Comparison of ENCODE assay signal across 1 cellular context in the genomic region with DNA sequence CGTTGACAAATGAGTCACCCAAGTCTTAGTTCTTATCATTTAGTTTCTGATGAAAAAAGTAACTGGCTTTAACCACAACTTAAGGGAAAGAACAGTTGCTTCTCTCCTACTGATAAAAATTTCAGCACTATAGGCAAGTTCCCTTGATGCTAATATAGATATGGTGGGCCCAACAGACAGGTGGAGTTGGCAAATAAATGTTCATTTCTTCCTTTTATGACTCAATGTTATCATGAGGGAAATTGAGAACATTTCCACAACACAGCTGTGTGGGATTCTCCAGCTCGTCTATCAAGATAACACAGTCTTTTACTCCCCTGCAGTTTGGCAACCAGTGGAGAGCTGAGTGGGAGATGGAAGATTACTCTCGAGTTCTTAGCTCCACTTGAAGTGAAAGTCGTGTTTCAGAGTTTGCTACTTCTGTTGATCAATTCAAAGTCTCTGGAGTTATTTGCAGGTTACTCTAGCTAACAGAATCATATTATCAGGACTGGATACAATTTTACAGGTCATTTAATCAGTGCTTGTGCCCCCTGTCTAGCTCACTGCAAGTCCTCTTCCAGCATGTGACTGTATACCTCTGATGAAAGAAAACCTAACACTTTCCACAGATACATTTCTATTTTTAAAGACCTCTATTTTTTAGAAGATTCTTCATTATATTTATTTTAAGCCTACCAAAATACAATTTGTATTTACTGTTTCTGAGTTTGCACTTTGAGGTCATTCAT.
TF ChIP-seq lines count a peak whose summit lies in the region.

No MANE protein-coding gene starts in this region.

TF ChIP-seq in K562, 482 proteins besides CTCF, POLR2A, EP300 and RAD21 (continued from another document and continues in another):
- TF ChIP-seq DPF2 (IDR thresholded peaks at IDR 0.05) (peak; percentile 93), ATF1 (CRISPR knock-in tag; IDR thresholded peaks at IDR 0.05) (no peak), ATF1 (tag; IDR thresholded peaks at IDR 0.05) (peak; percentile 55; the same call in 1 of the 2 replicates), FOXP1 (CRISPR knock-in tag; IDR thresholded peaks at IDR 0.05) (no peak), DACH1 (IDR thresholded peaks at IDR 0.05; ENCODE audit: partially characterized antibody) (peak; percentile 81), GATAD2B (IDR thresholded peaks at IDR 0.05; ENCODE audit: borderline replicate concordance) (peak; percentile 79; the same call in 1 of the 2 replicates), SRSF1 (IDR thresholded peaks at IDR 0.05; ENCODE audit: low read depth, low read length) (no peak), ZNF696 (CRISPR knock-in tag; conservative IDR thresholded peaks at IDR 0.05) (no peak), SRSF9 (IDR thresholded peaks at IDR 0.05; ENCODE audit: borderline replicate concordance, low read depth, low read length) (no peak), RFX1 (IDR thresholded peaks at IDR 0.05) (no peak), CHCHD3 (CRISPR knock-in tag; IDR thresholded peaks at IDR 0.05) (no peak), NONO (IDR thresholded peaks at IDR 0.05; ENCODE audit: low read depth in 2 of 2, low read length in 1 of 2) (no peak), PHB2 (IDR thresholded peaks at IDR 0.05; ENCODE audit: low read depth) (no peak), CEBPB (tag; IDR thresholded peaks at IDR 0.05) (peak; percentile 80), SMAD1 (IDR thresholded peaks at IDR 0.05; ENCODE audit: low read depth, low read length, partially characterized antibody) (no peak), HMGN3 (IDR thresholded peaks at IDR 0.05; ENCODE audit: borderline replicate concordance, extremely low read depth, insufficient read length, low read depth, low read length) (peak; percentile 52), ELF1 (tag; IDR thresholded peaks at IDR 0.05) (no peak), DNMT1 (IDR thresholded peaks at IDR 0.05) (no peak), WHSC1 (IDR thresholded peaks at IDR 0.05; ENCODE audit: low read length) (no peak), THRAP3 (IDR thresholded peaks at IDR 0.05; ENCODE audit: borderline replicate concordance) (no peak), ZNF347 (CRISPR knock-in tag; IDR thresholded peaks at IDR 0.05; ENCODE audit: low read depth) (no peak), HDAC3 (IDR thresholded peaks at IDR 0.05; ENCODE audit: borderline replicate concordance, partially characterized antibody) (peak; percentile 70), KAT7 (CRISPR knock-in tag; IDR thresholded peaks at IDR 0.05; ENCODE audit: borderline replicate concordance) (no peak), RAD51 (IDR thresholded peaks at IDR 0.05; ENCODE audit: borderline replicate concordance, low read depth) (no peak), ZC3H4 (CRISPR knock-in tag; IDR thresholded peaks at IDR 0.05; ENCODE audit: borderline replicate concordance) (no peak), ZNF24 (IDR thresholded peaks at IDR 0.05) (peak; percentile 86)
- TF ChIP-seq, protein P1, sequence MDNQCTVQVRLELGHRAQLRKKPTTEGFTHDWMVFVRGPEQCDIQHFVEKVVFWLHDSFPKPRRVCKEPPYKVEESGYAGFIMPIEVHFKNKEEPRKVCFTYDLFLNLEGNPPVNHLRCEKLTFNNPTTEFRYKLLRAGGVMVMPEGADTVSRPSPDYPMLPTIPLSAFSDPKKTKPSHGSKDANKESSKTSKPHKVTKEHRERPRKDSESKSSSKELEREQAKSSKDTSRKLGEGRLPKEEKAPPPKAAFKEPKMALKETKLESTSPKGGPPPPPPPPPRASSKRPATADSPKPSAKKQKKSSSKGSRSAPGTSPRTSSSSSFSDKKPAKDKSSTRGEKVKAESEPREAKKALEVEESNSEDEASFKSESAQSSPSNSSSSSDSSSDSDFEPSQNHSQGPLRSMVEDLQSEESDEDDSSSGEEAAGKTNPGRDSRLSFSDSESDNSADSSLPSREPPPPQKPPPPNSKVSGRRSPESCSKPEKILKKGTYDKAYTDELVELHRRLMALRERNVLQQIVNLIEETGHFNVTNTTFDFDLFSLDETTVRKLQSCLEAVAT (IDR thresholded peaks at IDR 0.05), result 0 out of 4 replicates have a peak, but pooled peaks of 1 of the 2 experiments have one; percentile 13
- TF ChIP-seq, protein P2, sequence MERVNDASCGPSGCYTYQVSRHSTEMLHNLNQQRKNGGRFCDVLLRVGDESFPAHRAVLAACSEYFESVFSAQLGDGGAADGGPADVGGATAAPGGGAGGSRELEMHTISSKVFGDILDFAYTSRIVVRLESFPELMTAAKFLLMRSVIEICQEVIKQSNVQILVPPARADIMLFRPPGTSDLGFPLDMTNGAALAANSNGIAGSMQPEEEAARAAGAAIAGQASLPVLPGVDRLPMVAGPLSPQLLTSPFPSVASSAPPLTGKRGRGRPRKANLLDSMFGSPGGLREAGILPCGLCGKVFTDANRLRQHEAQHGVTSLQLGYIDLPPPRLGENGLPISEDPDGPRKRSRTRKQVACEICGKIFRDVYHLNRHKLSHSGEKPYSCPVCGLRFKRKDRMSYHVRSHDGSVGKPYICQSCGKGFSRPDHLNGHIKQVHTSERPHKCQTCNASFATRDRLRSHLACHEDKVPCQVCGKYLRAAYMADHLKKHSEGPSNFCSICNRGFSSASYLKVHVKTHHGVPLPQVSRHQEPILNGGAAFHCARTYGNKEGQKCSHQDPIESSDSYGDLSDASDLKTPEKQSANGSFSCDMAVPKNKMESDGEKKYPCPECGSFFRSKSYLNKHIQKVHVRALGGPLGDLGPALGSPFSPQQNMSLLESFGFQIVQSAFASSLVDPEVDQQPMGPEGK (CRISPR knock-in tag; IDR thresholded peaks at IDR 0.05; ENCODE audit: borderline replicate concordance), result no peak
- TF ChIP-seq, protein P3, sequence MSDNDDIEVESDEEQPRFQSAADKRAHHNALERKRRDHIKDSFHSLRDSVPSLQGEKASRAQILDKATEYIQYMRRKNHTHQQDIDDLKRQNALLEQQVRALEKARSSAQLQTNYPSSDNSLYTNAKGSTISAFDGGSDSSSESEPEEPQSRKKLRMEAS (CRISPR knock-in tag; IDR thresholded peaks at IDR 0.05), result no peak
- TF ChIP-seq, protein P4, sequence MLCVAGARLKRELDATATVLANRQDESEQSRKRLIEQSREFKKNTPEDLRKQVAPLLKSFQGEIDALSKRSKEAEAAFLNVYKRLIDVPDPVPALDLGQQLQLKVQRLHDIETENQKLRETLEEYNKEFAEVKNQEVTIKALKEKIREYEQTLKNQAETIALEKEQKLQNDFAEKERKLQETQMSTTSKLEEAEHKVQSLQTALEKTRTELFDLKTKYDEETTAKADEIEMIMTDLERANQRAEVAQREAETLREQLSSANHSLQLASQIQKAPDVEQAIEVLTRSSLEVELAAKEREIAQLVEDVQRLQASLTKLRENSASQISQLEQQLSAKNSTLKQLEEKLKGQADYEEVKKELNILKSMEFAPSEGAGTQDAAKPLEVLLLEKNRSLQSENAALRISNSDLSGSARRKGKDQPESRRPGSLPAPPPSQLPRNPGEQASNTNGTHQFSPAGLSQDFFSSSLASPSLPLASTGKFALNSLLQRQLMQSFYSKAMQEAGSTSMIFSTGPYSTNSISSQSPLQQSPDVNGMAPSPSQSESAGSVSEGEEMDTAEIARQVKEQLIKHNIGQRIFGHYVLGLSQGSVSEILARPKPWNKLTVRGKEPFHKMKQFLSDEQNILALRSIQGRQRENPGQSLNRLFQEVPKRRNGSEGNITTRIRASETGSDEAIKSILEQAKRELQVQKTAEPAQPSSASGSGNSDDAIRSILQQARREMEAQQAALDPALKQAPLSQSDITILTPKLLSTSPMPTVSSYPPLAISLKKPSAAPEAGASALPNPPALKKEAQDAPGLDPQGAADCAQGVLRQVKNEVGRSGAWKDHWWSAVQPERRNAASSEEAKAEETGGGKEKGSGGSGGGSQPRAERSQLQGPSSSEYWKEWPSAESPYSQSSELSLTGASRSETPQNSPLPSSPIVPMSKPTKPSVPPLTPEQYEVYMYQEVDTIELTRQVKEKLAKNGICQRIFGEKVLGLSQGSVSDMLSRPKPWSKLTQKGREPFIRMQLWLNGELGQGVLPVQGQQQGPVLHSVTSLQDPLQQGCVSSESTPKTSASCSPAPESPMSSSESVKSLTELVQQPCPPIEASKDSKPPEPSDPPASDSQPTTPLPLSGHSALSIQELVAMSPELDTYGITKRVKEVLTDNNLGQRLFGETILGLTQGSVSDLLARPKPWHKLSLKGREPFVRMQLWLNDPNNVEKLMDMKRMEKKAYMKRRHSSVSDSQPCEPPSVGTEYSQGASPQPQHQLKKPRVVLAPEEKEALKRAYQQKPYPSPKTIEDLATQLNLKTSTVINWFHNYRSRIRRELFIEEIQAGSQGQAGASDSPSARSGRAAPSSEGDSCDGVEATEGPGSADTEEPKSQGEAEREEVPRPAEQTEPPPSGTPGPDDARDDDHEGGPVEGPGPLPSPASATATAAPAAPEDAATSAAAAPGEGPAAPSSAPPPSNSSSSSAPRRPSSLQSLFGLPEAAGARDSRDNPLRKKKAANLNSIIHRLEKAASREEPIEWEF (CRISPR knock-in tag; IDR thresholded peaks at IDR 0.05), result no peak; the same call in 1 of the 2 replicates
- TF ChIP-seq, protein P5, sequence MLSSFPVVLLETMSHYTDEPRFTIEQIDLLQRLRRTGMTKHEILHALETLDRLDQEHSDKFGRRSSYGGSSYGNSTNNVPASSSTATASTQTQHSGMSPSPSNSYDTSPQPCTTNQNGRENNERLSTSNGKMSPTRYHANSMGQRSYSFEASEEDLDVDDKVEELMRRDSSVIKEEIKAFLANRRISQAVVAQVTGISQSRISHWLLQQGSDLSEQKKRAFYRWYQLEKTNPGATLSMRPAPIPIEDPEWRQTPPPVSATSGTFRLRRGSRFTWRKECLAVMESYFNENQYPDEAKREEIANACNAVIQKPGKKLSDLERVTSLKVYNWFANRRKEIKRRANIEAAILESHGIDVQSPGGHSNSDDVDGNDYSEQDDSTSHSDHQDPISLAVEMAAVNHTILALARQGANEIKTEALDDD (IDR thresholded peaks at IDR 0.05), result peak; percentile 88
- TF ChIP-seq, protein P6, sequence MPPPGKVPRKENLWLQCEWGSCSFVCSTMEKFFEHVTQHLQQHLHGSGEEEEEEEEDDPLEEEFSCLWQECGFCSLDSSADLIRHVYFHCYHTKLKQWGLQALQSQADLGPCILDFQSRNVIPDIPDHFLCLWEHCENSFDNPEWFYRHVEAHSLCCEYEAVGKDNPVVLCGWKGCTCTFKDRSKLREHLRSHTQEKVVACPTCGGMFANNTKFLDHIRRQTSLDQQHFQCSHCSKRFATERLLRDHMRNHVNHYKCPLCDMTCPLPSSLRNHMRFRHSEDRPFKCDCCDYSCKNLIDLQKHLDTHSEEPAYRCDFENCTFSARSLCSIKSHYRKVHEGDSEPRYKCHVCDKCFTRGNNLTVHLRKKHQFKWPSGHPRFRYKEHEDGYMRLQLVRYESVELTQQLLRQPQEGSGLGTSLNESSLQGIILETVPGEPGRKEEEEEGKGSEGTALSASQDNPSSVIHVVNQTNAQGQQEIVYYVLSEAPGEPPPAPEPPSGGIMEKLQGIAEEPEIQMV (tag; conservative IDR thresholded peaks at IDR 0.05; ENCODE audit: low read depth), result no peak
- TF ChIP-seq, protein P7, sequence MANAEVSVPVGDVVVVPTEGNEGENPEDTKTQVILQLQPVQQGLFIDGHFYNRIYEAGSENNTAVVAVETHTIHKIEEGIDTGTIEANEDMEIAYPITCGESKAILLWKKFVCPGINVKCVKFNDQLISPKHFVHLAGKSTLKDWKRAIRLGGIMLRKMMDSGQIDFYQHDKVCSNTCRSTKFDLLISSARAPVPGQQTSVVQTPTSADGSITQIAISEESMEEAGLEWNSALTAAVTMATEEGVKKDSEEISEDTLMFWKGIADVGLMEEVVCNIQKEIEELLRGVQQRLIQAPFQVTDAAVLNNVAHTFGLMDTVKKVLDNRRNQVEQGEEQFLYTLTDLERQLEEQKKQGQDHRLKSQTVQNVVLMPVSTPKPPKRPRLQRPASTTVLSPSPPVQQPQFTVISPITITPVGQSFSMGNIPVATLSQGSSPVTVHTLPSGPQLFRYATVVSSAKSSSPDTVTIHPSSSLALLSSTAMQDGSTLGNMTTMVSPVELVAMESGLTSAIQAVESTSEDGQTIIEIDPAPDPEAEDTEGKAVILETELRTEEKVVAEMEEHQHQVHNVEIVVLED (CRISPR knock-in tag; IDR thresholded peaks at IDR 0.05), result no peak; the same call in 1 of the 2 replicates
- TF ChIP-seq, protein P8, sequence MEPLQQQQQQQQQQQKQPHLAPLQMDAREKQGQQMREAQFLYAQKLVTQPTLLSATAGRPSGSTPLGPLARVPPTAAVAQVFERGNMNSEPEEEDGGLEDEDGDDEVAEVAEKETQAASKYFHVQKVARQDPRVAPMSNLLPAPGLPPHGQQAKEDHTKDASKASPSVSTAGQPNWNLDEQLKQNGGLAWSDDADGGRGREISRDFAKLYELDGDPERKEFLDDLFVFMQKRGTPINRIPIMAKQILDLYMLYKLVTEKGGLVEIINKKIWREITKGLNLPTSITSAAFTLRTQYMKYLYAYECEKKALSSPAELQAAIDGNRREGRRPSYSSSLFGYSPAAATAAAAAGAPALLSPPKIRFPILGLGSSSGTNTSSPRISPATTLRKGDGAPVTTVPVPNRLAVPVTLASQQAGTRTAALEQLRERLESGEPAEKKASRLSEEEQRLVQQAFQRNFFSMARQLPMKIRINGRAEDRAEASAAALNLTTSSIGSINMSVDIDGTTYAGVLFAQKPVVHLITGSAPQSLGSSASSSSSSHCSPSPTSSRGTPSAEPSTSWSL (CRISPR knock-in tag; IDR thresholded peaks at IDR 0.05; ENCODE audit: borderline replicate concordance), result no peak
- TF ChIP-seq, protein P9, sequence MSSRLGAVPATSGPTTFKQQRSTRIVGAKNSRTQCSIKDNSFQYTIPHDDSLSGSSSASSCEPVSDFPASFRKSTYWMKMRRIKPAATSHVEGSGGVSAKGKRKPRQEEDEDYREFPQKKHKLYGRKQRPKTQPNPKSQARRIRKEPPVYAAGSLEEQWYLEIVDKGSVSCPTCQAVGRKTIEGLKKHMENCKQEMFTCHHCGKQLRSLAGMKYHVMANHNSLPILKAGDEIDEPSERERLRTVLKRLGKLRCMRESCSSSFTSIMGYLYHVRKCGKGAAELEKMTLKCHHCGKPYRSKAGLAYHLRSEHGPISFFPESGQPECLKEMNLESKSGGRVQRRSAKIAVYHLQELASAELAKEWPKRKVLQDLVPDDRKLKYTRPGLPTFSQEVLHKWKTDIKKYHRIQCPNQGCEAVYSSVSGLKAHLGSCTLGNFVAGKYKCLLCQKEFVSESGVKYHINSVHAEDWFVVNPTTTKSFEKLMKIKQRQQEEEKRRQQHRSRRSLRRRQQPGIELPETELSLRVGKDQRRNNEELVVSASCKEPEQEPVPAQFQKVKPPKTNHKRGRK (tag; IDR thresholded peaks at IDR 0.05), result no peak
- TF ChIP-seq, protein P10, sequence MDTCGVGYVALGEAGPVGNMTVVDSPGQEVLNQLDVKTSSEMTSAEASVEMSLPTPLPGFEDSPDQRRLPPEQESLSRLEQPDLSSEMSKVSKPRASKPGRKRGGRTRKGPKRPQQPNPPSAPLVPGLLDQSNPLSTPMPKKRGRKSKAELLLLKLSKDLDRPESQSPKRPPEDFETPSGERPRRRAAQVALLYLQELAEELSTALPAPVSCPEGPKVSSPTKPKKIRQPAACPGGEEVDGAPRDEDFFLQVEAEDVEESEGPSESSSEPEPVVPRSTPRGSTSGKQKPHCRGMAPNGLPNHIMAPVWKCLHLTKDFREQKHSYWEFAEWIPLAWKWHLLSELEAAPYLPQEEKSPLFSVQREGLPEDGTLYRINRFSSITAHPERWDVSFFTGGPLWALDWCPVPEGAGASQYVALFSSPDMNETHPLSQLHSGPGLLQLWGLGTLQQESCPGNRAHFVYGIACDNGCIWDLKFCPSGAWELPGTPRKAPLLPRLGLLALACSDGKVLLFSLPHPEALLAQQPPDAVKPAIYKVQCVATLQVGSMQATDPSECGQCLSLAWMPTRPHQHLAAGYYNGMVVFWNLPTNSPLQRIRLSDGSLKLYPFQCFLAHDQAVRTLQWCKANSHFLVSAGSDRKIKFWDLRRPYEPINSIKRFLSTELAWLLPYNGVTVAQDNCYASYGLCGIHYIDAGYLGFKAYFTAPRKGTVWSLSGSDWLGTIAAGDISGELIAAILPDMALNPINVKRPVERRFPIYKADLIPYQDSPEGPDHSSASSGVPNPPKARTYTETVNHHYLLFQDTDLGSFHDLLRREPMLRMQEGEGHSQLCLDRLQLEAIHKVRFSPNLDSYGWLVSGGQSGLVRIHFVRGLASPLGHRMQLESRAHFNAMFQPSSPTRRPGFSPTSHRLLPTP (IDR thresholded peaks at IDR 0.05; ENCODE audit: borderline replicate concordance, extremely low read depth, insufficient read length), result no peak
